ENCODE assay signal across 9 cellular contexts in genomic region chr11:64917663-64917995, GRCh38. TPM values are rescaled to one million over a fixed set of nuclear protein-coding genes. Genes with fewer than 3 reads are reported as not detected.
DNase-seq lines count a peak whose midpoint lies in the region; ATAC-seq, FAIRE-seq and TF ChIP-seq lines count a peak whose summit lies in the region.
"Had no signal": no experiment of that assay in that cellular context is flagged by ENCODE, and none has a peak within 500 bp of the region (broad histone marks: within the 10 kb centered on the region; RNA-seq: fewer than 3 reads in every experiment).

No MANE protein-coding gene starts in this region.

- ATAC-seq in activated T-cell treated with anti-CD3 and anti-CD28 coated beads, Interleukin-2, amount 50 U/mL, for 4 hours: no peak
- no peak for ATAC-seq in lower lobe of right lung

- intact Hi-C loops in lower lobe of right lung (cut with DNase I): no loop called here

- H3K4me1 ChIP-seq in lower lobe of right lung: peaks cover 25% of the 10 kb centered on the region
- H3K4me1 ChIP-seq in tibial nerve: peaks cover 0 to 33% (median 15%) of the 10 kb centered on the region in 4 donors
- no peaks in the 10 kb centered on the region for H3K4me1 ChIP-seq in small intestine (ENCODE audit: control insufficient read depth in 2 of 2, insufficient read depth in 1 of 2, low read depth in 1 of 2, low read length in 1 of 2)

- no peaks in the 10 kb centered on the region for H3K9me3 Mint-ChIP-seq in activated T-cell treated with anti-CD3 and anti-CD28 coated beads, Interleukin-2, amount 50 U/mL, for 4 hours

- H3K4me1 Mint-ChIP-seq in activated T-cell treated with anti-CD3 and anti-CD28 coated beads, Interleukin-2, amount 50 U/mL, for 4 hours (ENCODE audit: low read depth): peaks cover 25% of the 10 kb centered on the region

- no peak for TF ChIP-seq EP300 in tibial nerve (IDR thresholded peaks at IDR 0.05)

- H3K4me3 ChIP-seq in astrocyte of the spinal cord (ENCODE audit: low read depth, low read length) (peak overlapping the region; percentile 59), lower lobe of right lung (peak overlapping the region; percentile 95), tibial nerve (peak overlapping the region; percentile 32 to 90 (median 87)), small intestine (ENCODE audit: low read depth in 1 of 2, low read length in 2 of 2) (peak overlapping the region in 1 of 2 donors; percentile 24)

- H3K36me3 Mint-ChIP-seq in activated T-cell treated with anti-CD3 and anti-CD28 coated beads, Interleukin-2, amount 50 U/mL, for 4 hours (ENCODE audit: insufficient read depth): no peaks in the 10 kb centered on the region

- WGBS in tibial nerve, 2 donors: 7 to 14% methylated on average over 6 of the region's 6 CpGs
- WGBS in small intestine, 3 donors: 7 to 22% (median 8%) methylated on average over 6 of the region's 6 CpGs

- H3K4me3 Mint-ChIP-seq in activated T-cell treated with anti-CD3 and anti-CD28 coated beads, Interleukin-2, amount 50 U/mL, for 4 hours: peak overlapping the region; percentile 86

- no peaks in the 10 kb centered on the region for H3K27me3 Mint-ChIP-seq in activated T-cell treated with anti-CD3 and anti-CD28 coated beads, Interleukin-2, amount 50 U/mL, for 4 hours (ENCODE audit: low read depth)

- no peak for TF ChIP-seq POLR2A in tibial nerve (IDR thresholded peaks at IDR 0.05)

- no peaks in the 10 kb centered on the region for H3K9me3 ChIP-seq in lower lobe of right lung
- no peaks in the 10 kb centered on the region for H3K9me3 ChIP-seq in tibial nerve
- H3K9me3 ChIP-seq in small intestine (ENCODE audit: control insufficient read depth, low read depth): no peaks in the 10 kb centered on the region

- FAIRE-seq in small intestine (lab: Jason Lieb, UNC): no peak

- in situ Hi-C loops in astrocyte of the spinal cord (cut with HindIII; ENCODE audit: low sequenced_read_pairs): no loop called here

- peak overlapping the region; percentile 77 for H3K27ac ChIP-seq in lower lobe of right lung
- H3K27ac ChIP-seq in tibial nerve: peak overlapping the region; percentile 72 to 92 (median 86)
- H3K27ac ChIP-seq in small intestine (ENCODE audit: low read depth in 1 of 2, low read length in 1 of 2): peak overlapping the region in 1 of 2 donors; percentile 85

- TF ChIP-seq CTCF in astrocyte of the spinal cord (IDR thresholded peaks at IDR 0.05; ENCODE audit: low read depth, low read length) (no peak), lower lobe of right lung (IDR thresholded peaks at IDR 0.05) (no peak), tibial nerve (IDR thresholded peaks at IDR 0.05) (no peak)

- no peaks in the 10 kb centered on the region for H3K27me3 ChIP-seq in lower lobe of right lung (ENCODE audit: low read depth)
- H3K27me3 ChIP-seq in tibial nerve: no peaks in the 10 kb centered on the region
- no peaks in the 10 kb centered on the region for H3K27me3 ChIP-seq in small intestine (ENCODE audit: control insufficient read depth in 2 of 2, insufficient read depth in 2 of 2, low read length in 2 of 2)

- DNase-seq in activated T-cell treated with anti-CD3 and anti-CD28 coated beads, Interleukin-2, amount 50 U/mL, for 4 hours: no peak
- no peak for DNase-seq in activated T-cell treated with anti-CD3 and anti-CD28 coated beads, Interleukin-2, amount 50 U/mL, for 1 hour
- DNase-seq in astrocyte of the spinal cord (ENCODE audit: low read depth, low spot score) (no peak), lower lobe of right lung (no peak), tibial nerve (ENCODE audit: low spot score in 2 of 2) (no peak), DMS53 (lab: John Stamatoyannopoulos, UW) (no peak), small intestine (no peak), NCI-H446 treated with DMSO at 0.1 percent for 48 hours (lab: John Stamatoyannopoulos, UW) (no peak)

- H3K36me3 ChIP-seq in lower lobe of right lung (peaks cover 18% of the 10 kb centered on the region), tibial nerve (peaks cover 0 to 19% (median 16%) of the 10 kb centered on the region in 3 donors), small intestine (ENCODE audit: control insufficient read depth in 2 of 2, insufficient read depth in 2 of 2, low read length in 2 of 2) (peaks cover 0 to 3% of the 10 kb centered on the region in 2 donors)

RNA-seq across cellular contexts. Expression of gene ATG2A, which starts 0.6 kb away (rescaled TPM):
- total RNA-seq in activated T-cell treated with anti-CD3 and anti-CD28 coated beads, Interleukin-2, amount 50 U/mL, for 4 hours: 10 to 100 TPM; 20.6 to 24.1 (median 21.7) TPM
- total RNA-seq in lower lobe of right lung (21.7 TPM), tibial nerve (10 to 100 TPM; 33.0 to 93.6 (median 45.8) TPM)
- 10 to 100 TPM; 18.0 to 35.7 (median 28.2) TPM for polyA plus RNA-seq in small intestine

RNA-seq across cellular contexts. Expression of gene PPP2R5B, which starts 6.9 kb away (rescaled TPM):
- 1 to 10 TPM; 6.9 to 8.2 (median 7.9) TPM for total RNA-seq in activated T-cell treated with anti-CD3 and anti-CD28 coated beads, Interleukin-2, amount 50 U/mL, for 4 hours
- 23.9 TPM for total RNA-seq in lower lobe of right lung
- 10 to 100 TPM; 10.7 to 21.4 (median 20.2) TPM for total RNA-seq in tibial nerve
- polyA plus RNA-seq in small intestine: 10 to 100 TPM; 13.2 to 15.9 (median 14.0) TPM

RNA-seq across cellular contexts. Expression of gene GPHA2, which starts 18.1 kb away (rescaled TPM):
- total RNA-seq in activated T-cell treated with anti-CD3 and anti-CD28 coated beads, Interleukin-2, amount 50 U/mL, for 4 hours: not detected
- not detected for total RNA-seq in lower lobe of right lung
- not detected for total RNA-seq in tibial nerve
- polyA plus RNA-seq in small intestine: under 1 TPM in 1 of 3 donors, not detected in 2; 0.13 TPM
- total RNA-seq: HT1080 had no signal

RNA-seq across cellular contexts. Expression of gene EHD1, which starts 39.2 kb away (rescaled TPM):
- total RNA-seq in activated T-cell treated with anti-CD3 and anti-CD28 coated beads, Interleukin-2, amount 50 U/mL, for 4 hours: 100 to 1,000 TPM in 2 of 3 donors, 10 to 100 TPM in 1; 86.3 to 121 (median 108) TPM
- 73.4 TPM for total RNA-seq in lower lobe of right lung
- 10 to 100 TPM; 35.2 to 93.9 (median 42.6) TPM for total RNA-seq in tibial nerve
- 10 to 100 TPM; 31.3 to 35.9 (median 33.1) TPM for polyA plus RNA-seq in small intestine

RNA-seq across cellular contexts. Expression of gene MAJIN, which starts 54.3 kb away (rescaled TPM):
- not detected for total RNA-seq in activated T-cell treated with anti-CD3 and anti-CD28 coated beads, Interleukin-2, amount 50 U/mL, for 4 hours
- total RNA-seq in lower lobe of right lung (not detected), tibial nerve (not detected)
- not detected for polyA plus RNA-seq in small intestine
- total RNA-seq: HT1080 had no signal
